ENCODE assay signal across 29 cellular contexts in the genomic region with DNA sequence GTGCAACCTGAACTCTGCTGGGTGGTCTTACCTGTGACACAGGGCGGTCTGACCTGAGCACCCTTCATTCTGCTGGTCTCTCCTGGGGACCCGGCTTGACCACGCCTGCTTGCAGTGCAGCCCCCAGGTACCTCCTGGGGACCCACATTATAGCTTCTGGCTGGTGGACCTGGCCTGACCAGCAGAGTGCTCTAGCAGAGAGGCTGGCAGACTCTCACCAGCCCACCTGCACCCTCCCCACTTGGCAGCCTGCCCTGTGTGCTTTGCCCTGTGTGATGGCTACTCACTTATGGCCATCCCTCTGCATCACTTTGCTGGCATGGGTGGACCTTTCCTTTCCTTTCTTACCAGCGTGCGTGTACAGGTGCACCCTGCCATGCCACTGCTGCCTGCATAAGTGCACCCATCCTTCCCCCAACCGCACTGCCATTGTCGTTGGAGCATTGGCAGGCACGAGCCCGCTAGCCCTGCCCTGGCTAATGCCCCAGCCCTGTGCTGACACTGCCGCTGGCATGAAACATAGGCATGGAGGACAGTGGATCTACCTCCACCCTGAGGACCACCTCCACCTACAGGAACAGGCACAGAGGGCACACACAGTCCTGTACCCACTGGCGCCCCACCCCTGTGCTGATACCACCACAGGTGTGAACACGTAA.
"Had no signal": no experiment of that assay in that cellular context is flagged by ENCODE, and none has a peak within 500 bp of the region (broad histone marks: within the 10 kb centered on the region; RNA-seq: fewer than 3 reads in every experiment).

No MANE protein-coding gene starts in this region.

- H3K27me3 ChIP-seq: heart right ventricle, hepatocyte, ovary, suprapubic skin, vagina had no signal

- H3K4me3 Mint-ChIP-seq: nephron; neural crest cell; stimulated activated naive B cell treated with anti-CD40 and anti-IgM and Interleukin-4, amounts not matched to agents 10 μg/mL and 1 μg/mL and 100 μg/mL, for 72 hours; stimulated activated naive CD8-positive, alpha-beta T cell treated with anti-CD3 and anti-CD28 coated beads, Interleukin-15, Interleukin-2, amounts not matched to agents 100 ng/mL and 50 ng/mL, for 24 hours had no signal

- DNase-seq: heart right ventricle; islet precursor cell; left ventricle myocardium inferior; midbrain; mucosa of descending colon; naive thymus-derived CD4-positive, alpha-beta T cell; occipital lobe; ovary; retina; stimulated activated CD4-positive, alpha-beta T cell treated with anti-CD3 and anti-CD28 coated beads, Interleukin-12 subunit alpha, Interleukin-12 subunit beta, amount 100 ng/mL, for 4 hours; stimulated activated CD4-positive, alpha-beta T cell treated with anti-CD3 and anti-CD28 coated beads, Interleukin-15, amount 100 ng/mL, for 24 hours; stimulated activated CD4-positive, alpha-beta T cell treated with anti-CD3 and anti-CD28 coated beads, Interleukin-2, amount 100 ng/mL, for 24 hours; stimulated activated CD4-positive, alpha-beta T cell treated with anti-CD3 and anti-CD28 coated beads, Interleukin-4, amount 100 ng/mL, for 1 hour; stimulated activated naive B cell treated with anti-CD40 and anti-IgM and Interleukin-4, amounts not matched to agents 10 μg/mL and 1 μg/mL and 100 μg/mL, for 72 hours; tibial artery; trophoblast cell had no signal

- H3K27me3 Mint-ChIP-seq: progenitor cell of endocrine pancreas; stimulated activated naive CD8-positive, alpha-beta T cell treated with anti-CD3 and anti-CD28 coated beads, Interleukin-15, Interleukin-2, amounts not matched to agents 100 ng/mL and 50 ng/mL, for 24 hours had no signal

- H3K36me3 ChIP-seq: heart right ventricle, left ventricle myocardium inferior, neutrophil, ovary, suprapubic skin, thoracic aorta, tibial artery, vagina had no signal

- H3K4me1 Mint-ChIP-seq: nephron; stimulated activated naive B cell treated with anti-CD40 and anti-IgM and Interleukin-4, amounts not matched to agents 10 μg/mL and 1 μg/mL and 100 μg/mL, for 72 hours had no signal

- ATAC-seq: heart right ventricle; mucosa of descending colon; naive thymus-derived CD4-positive, alpha-beta T cell; right cardiac atrium; sciatic nerve; stimulated activated naive B cell treated with anti-CD40 and anti-IgM and Interleukin-4, amounts not matched to agents 10 μg/mL and 1 μg/mL and 100 μg/mL, for 72 hours had no signal

- H3K4me1 ChIP-seq: heart right ventricle, left ventricle myocardium inferior, suprapubic skin, tibial artery, vagina had no signal

- H3K9me3 ChIP-seq: mucosa of descending colon, neutrophil, ovary, suprapubic skin, thoracic aorta, vagina had no signal

- H2AFZ ChIP-seq: hepatocyte had no signal

- H3K4me3 ChIP-seq: heart right ventricle, hepatocyte, left ventricle myocardium inferior, lung, mucosa of descending colon, ovary, skin epidermis, suprapubic skin, thoracic aorta, tibial artery, vagina had no signal

- H3K4me2 ChIP-seq: hepatocyte had no signal

- H3K27ac Mint-ChIP-seq: naive thymus-derived CD4-positive, alpha-beta T cell; nephron; progenitor cell of endocrine pancreas; stimulated activated naive B cell treated with anti-CD40 and anti-IgM and Interleukin-4, amounts not matched to agents 10 μg/mL and 1 μg/mL and 100 μg/mL, for 72 hours; stimulated activated naive CD8-positive, alpha-beta T cell treated with anti-CD3 and anti-CD28 coated beads, Interleukin-15, Interleukin-2, amounts not matched to agents 100 ng/mL and 50 ng/mL, for 24 hours had no signal

- H3K27ac ChIP-seq: heart right ventricle, hepatocyte, left ventricle myocardium inferior, neutrophil, ovary, skin epidermis, suprapubic skin, thoracic aorta, tibial artery, vagina had no signal
